In genomic region chr22:37529652-37530345, GRCh38 we compare ENCODE assay signal across 12 cellular contexts. TPM values are rescaled to one million over a fixed set of nuclear protein-coding genes. Genes with fewer than 3 reads are reported as not detected.
DNase-seq lines count a peak whose midpoint lies in the region; ATAC-seq and TF ChIP-seq lines count a peak whose summit lies in the region.
"Had no signal": no experiment of that assay in that cellular context is flagged by ENCODE, and none has a peak within 500 bp of the region (broad histone marks: within the 10 kb centered on the region; RNA-seq: fewer than 3 reads in every experiment).

No MANE protein-coding gene starts in this region.

- POLR2A ChIA-PET in activated CD8-positive, alpha-beta T cell treated with anti-CD3 and anti-CD28 coated beads for 36 hours (lab: Charles Lee): no interaction called here

- no peaks in the 10 kb centered on the region for H3K27me3 ChIP-seq in SJCRH30

- TF ChIP-seq CTCF in activated CD8-positive, alpha-beta T cell treated with anti-CD3 and anti-CD28 coated beads for 36 hours (IDR thresholded peaks at IDR 0.05): no peak

- no peak overlapping the region for H3K4me3 Mint-ChIP-seq in activated CD8-positive, alpha-beta T cell treated with anti-CD3 and anti-CD28 coated beads for 36 hours
- H3K4me3 Mint-ChIP-seq: central memory CD8-positive, alpha-beta T cell had no signal

- intact Hi-C loops in activated CD8-positive, alpha-beta T cell treated with anti-CD3 and anti-CD28 coated beads for 36 hours (cut with micrococcal nuclease): no loop called here

- peaks cover 25% of the 10 kb centered on the region for H3K4me1 Mint-ChIP-seq in activated CD8-positive, alpha-beta T cell treated with anti-CD3 and anti-CD28 coated beads for 36 hours (ENCODE audit: low read depth)
- H3K4me1 Mint-ChIP-seq: central memory CD8-positive, alpha-beta T cell had no signal

- H3K9me3 ChIP-seq in SJCRH30 (replicated peaks): no peaks in the 10 kb centered on the region
- H3K9me3 ChIP-seq: HAP-1 had no signal

- H3K36me3 Mint-ChIP-seq in activated CD8-positive, alpha-beta T cell treated with anti-CD3 and anti-CD28 coated beads for 36 hours (ENCODE audit: low read depth): no peaks in the 10 kb centered on the region

- no peak overlapping the region for H3K27ac Mint-ChIP-seq in activated CD8-positive, alpha-beta T cell treated with anti-CD3 and anti-CD28 coated beads for 36 hours
- H3K27ac Mint-ChIP-seq: progenitor cell of endocrine pancreas had no signal

- no peak overlapping the region for H3K4me3 ChIP-seq in SJCRH30
- H3K4me3 ChIP-seq: HAP-1 had no signal

- CTCF ChIA-PET in activated CD8-positive, alpha-beta T cell treated with anti-CD3 and anti-CD28 coated beads for 36 hours (lab: Charles Lee): interaction anchor here (1.2 to 5.7 kb wide), 4 partner anchors 32 to 77 kb away, joined by 3 to 28 read pairs (median 4); no protein-coding TSS in a partner anchor

- no peaks in the 10 kb centered on the region for H3K36me3 ChIP-seq in SJCRH30
- H3K36me3 ChIP-seq: HAP-1 had no signal

- peak; percentile 49 for ATAC-seq in activated CD8-positive, alpha-beta T cell treated with anti-CD3 and anti-CD28 coated beads for 36 hours
- ATAC-seq in HG03196 (IDR thresholded peaks at IDR 0.05; ENCODE audit: unreplicated experiment): no peak

- H3K27ac ChIP-seq in SJCRH30: no peak overlapping the region
- H3K27ac ChIP-seq: epithelial cell of prostate had no signal

- peaks cover 10% of the 10 kb centered on the region for H3K27me3 Mint-ChIP-seq in activated CD8-positive, alpha-beta T cell treated with anti-CD3 and anti-CD28 coated beads for 36 hours
- H3K27me3 Mint-ChIP-seq: progenitor cell of endocrine pancreas had no signal

- H3K9me3 Mint-ChIP-seq in activated CD8-positive, alpha-beta T cell treated with anti-CD3 and anti-CD28 coated beads for 36 hours: no peaks in the 10 kb centered on the region
- H3K9me3 Mint-ChIP-seq: central memory CD8-positive, alpha-beta T cell had no signal

- DNase-seq in GDM1 (lab: John Stamatoyannopoulos, UW): peak; percentile 50
- peak; percentile 28 for DNase-seq in LoVo (ENCODE audit: low spot score)
- DNase-seq in activated CD8-positive, alpha-beta T cell treated with anti-CD3 and anti-CD28 coated beads for 36 hours: peak; percentile 27
- no peak for DNase-seq in SJCRH30
- DNase-seq in T1000 (lab: John Stamatoyannopoulos, UW): no peak
- DNase-seq: activated effector memory CD4-positive, alpha-beta T cell treated with anti-CD3 and anti-CD28 coated beads, Interleukin-2, amount 50 U/mL, for 16 hours had no signal

- H3K4me1 ChIP-seq in SJCRH30: peaks cover 29% of the 10 kb centered on the region
- H3K4me1 ChIP-seq: HAP-1 had no signal

RNA-seq across cellular contexts. Expression of gene CARD10, which starts 10.6 kb away (rescaled TPM):
- total RNA-seq in activated CD8-positive, alpha-beta T cell treated with anti-CD3 and anti-CD28 coated beads for 36 hours: under 1 TPM; 0.09 to 0.18 TPM
- 28.9 and 30.9 TPM in 2 replicates for total RNA-seq in SJCRH30 (2014; rRNA removed; shearing (Covaris generic))

RNA-seq across cellular contexts. Expression of gene CDC42EP1, which starts 30.5 kb away (rescaled TPM):
- total RNA-seq in activated CD8-positive, alpha-beta T cell treated with anti-CD3 and anti-CD28 coated beads for 36 hours: under 1 TPM; 0.59 to 0.72 TPM
- total RNA-seq in SJCRH30 (2014; rRNA removed; shearing (Covaris generic)): 11.9 and 12.4 TPM in 2 replicates

RNA-seq across cellular contexts. Expression of gene MFNG, which starts 43.6 kb away (rescaled TPM):
- 100 to 1,000 TPM; 155 to 160 TPM for total RNA-seq in activated CD8-positive, alpha-beta T cell treated with anti-CD3 and anti-CD28 coated beads for 36 hours
- 0.36 and 1.1 TPM in 2 replicates for total RNA-seq in SJCRH30 (2014; rRNA removed; shearing (Covaris generic))
- total RNA-seq: RPMI7951 had no signal

RNA-seq across cellular contexts. Expression of gene LGALS2, which starts 50.1 kb away (rescaled TPM):
- not detected for total RNA-seq in activated CD8-positive, alpha-beta T cell treated with anti-CD3 and anti-CD28 coated beads for 36 hours
- total RNA-seq in SJCRH30 (2014; rRNA removed; shearing (Covaris generic)): not detected in 2 replicates
- total RNA-seq: RPMI7951 had no signal

Comparison
In these comparisons a context has a peak if more than half of its experiments do, and no peak if none do; other contexts are left out.
1. DNase-seq: peak in GDM1 (single experiment), LoVo (single experiment) and activated CD8-positive, alpha-beta T cell treated with anti-CD3 and anti-CD28 coated beads for 36 hours (single experiment); none in SJCRH30 (0 of 2) and T1000 (single experiment).
2. RNA of gene CARD10, which starts 10.6 kb away (total RNA-seq): 28.9 to 30.9 TPM in SJCRH30; 0.09 to 0.18 TPM in activated CD8-positive, alpha-beta T cell treated with anti-CD3 and anti-CD28 coated beads for 36 hours; every median in the first group is over 10 times any median in the second.
3. RNA of gene MFNG, which starts 43.6 kb away (total RNA-seq): 155 to 160 TPM in activated CD8-positive, alpha-beta T cell treated with anti-CD3 and anti-CD28 coated beads for 36 hours; 0.36 to 1.1 TPM in SJCRH30; every median in the first group is over 10 times any median in the second.